In genomic region chr2:218290316-218291261, GRCh38 we compare ENCODE assay signal across 1 cellular context.
TF ChIP-seq lines count a peak whose summit lies in the region.

No MANE protein-coding gene starts in this region.

TF ChIP-seq in H1, 55 proteins besides CTCF, POLR2A, EP300 and RAD21 (continued from another document):
- no peak for TF ChIP-seq EGR1 (IDR thresholded peaks at IDR 0.05; ENCODE audit: borderline replicate concordance, low read depth, low read length)
- TF ChIP-seq GTF2F1 (IDR thresholded peaks at IDR 0.05; ENCODE audit: borderline replicate concordance, low read depth, low read length): no peak
- no peak for TF ChIP-seq CHD2 (IDR thresholded peaks at IDR 0.05; ENCODE audit: low read length)
- no peak for TF ChIP-seq TCF12 (IDR thresholded peaks at IDR 0.05; ENCODE audit: low read depth, low read length)
- TF ChIP-seq BCL11A (IDR thresholded peaks at IDR 0.05; ENCODE audit: low read depth in 2 of 2, low read length in 2 of 2): no peak
